Comparison of ENCODE assay signal across 13 cellular contexts in the genomic region with DNA sequence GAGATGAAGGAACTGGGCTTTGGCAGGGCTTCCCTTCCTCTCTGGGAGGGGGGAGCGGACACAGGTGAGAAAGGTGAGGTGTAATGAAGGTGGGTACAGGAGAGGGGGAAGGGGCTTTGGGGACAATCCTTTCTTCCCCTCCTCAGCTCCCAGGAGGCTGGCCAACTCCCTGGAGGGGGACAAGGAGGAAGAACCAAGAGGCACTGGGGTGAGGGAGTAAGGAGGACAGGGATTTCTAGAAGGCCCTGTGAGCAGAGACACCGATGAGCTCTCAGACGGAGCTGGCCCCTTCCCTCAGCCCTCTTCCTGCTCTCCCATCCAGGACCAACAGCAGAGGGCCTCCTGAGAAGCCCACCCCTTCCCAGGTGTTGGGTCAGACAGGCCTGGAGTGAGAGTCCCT. TPM values are rescaled to one million over a fixed set of nuclear protein-coding genes. Genes with fewer than 3 reads are reported as not detected.
DNase-seq lines count a peak whose midpoint lies in the region; ATAC-seq and TF ChIP-seq lines count a peak whose summit lies in the region.
"Had no signal": no experiment of that assay in that cellular context is flagged by ENCODE, and none has a peak within 500 bp of the region (broad histone marks: within the 10 kb centered on the region; RNA-seq: fewer than 3 reads in every experiment).

No MANE protein-coding gene starts in this region.

- H3K27me3 ChIP-seq in heart left ventricle (no peaks in the 10 kb centered on the region), sigmoid colon (no peaks in the 10 kb centered on the region)
- H3K27me3 ChIP-seq: dorsolateral prefrontal cortex had no signal

- H3K27ac ChIP-seq in heart left ventricle (peak overlapping the region in 10 of 12 donors; percentile 25 to 87 (median 69)), sigmoid colon (peak overlapping the region in 2 of 4 donors; percentile 64 to 82)

- intact Hi-C loops in heart left ventricle (cut with DNase I) (loop anchor here in 2 of 10 donors (5.0 to 10.0 kb wide), 2 partner anchors 40 to 53 kb away; a partner anchor contains a TSS), left ventricle myocardium superior (cut with micrococcal nuclease) (no loop called here), sigmoid colon (cut with DNase I) (no loop called here)

- H3K36me3 ChIP-seq in heart left ventricle (no peaks in the 10 kb centered on the region), sigmoid colon (no peaks in the 10 kb centered on the region)

- H3K4me1 ChIP-seq in heart left ventricle (peaks cover 0 to 68% (median 59%) of the 10 kb centered on the region in 12 donors), sigmoid colon (peaks cover 0 to 73% (median 62%) of the 10 kb centered on the region in 4 donors)

- H3K27ac Mint-ChIP-seq in glutamatergic neuron (ENCODE audit: unreplicated experiment) (peak overlapping the region; percentile 28), osteocyte (ENCODE audit: unreplicated experiment) (peak overlapping the region; percentile 82)
- H3K27ac Mint-ChIP-seq: naive thymus-derived CD4-positive, alpha-beta T cell had no signal

- H3K4me3 Mint-ChIP-seq in glutamatergic neuron (ENCODE audit: unreplicated experiment) (no peak overlapping the region), osteocyte (ENCODE audit: unreplicated experiment) (peak overlapping the region; percentile 35)
- H3K4me3 Mint-ChIP-seq: naive thymus-derived CD4-positive, alpha-beta T cell had no signal

- H3K4me1 Mint-ChIP-seq in glutamatergic neuron (ENCODE audit: low read depth, unreplicated experiment) (peaks cover 35% of the 10 kb centered on the region), osteocyte (ENCODE audit: unreplicated experiment) (peaks cover 62% of the 10 kb centered on the region)

- ATAC-seq in heart left ventricle: no peak
- no peak for ATAC-seq in left ventricle myocardium superior
- no peak for ATAC-seq in HG03460 (IDR thresholded peaks at IDR 0.05; ENCODE audit: unreplicated experiment)
- ATAC-seq in HG03565 (IDR thresholded peaks at IDR 0.05; ENCODE audit: unreplicated experiment): no peak
- ATAC-seq: naive thymus-derived CD4-positive, alpha-beta T cell had no signal

- H3K9me3 Mint-ChIP-seq in glutamatergic neuron (ENCODE audit: unreplicated experiment): peaks cover 5% of the 10 kb centered on the region
- H3K9me3 Mint-ChIP-seq in osteocyte (ENCODE audit: unreplicated experiment): no peaks in the 10 kb centered on the region
- H3K9me3 Mint-ChIP-seq: naive thymus-derived CD4-positive, alpha-beta T cell had no signal

- no peaks in the 10 kb centered on the region for H3K36me3 Mint-ChIP-seq in glutamatergic neuron (ENCODE audit: unreplicated experiment)
- H3K36me3 Mint-ChIP-seq in osteocyte (ENCODE audit: unreplicated experiment): no peaks in the 10 kb centered on the region
- H3K36me3 Mint-ChIP-seq: naive thymus-derived CD4-positive, alpha-beta T cell had no signal

- WGBS in heart left ventricle, 4 donors: 69 to 85% (median 82%) methylated on average over 3 of the region's 3 CpGs
- WGBS in sigmoid colon, 2 donors: 82 to 83% methylated on average over 3 of the region's 3 CpGs

- H3K4me3 ChIP-seq in heart left ventricle: no peak overlapping the region
- H3K4me3 ChIP-seq in sigmoid colon: no peak overlapping the region
- H3K4me3 ChIP-seq: dorsolateral prefrontal cortex had no signal

- H3K27me3 Mint-ChIP-seq in glutamatergic neuron (ENCODE audit: unreplicated experiment) (peaks cover 19% of the 10 kb centered on the region), osteocyte (ENCODE audit: unreplicated experiment) (no peaks in the 10 kb centered on the region)

- TF ChIP-seq EP300 in sigmoid colon (IDR thresholded peaks at IDR 0.05): no peak

- no peaks in the 10 kb centered on the region for H3K9me3 ChIP-seq in heart left ventricle
- no peaks in the 10 kb centered on the region for H3K9me3 ChIP-seq in sigmoid colon

- no peak for TF ChIP-seq POLR2A in heart left ventricle (IDR thresholded peaks at IDR 0.05)
- no peak for TF ChIP-seq POLR2A in sigmoid colon (IDR thresholded peaks at IDR 0.05)

- TF ChIP-seq CTCF in heart left ventricle (IDR thresholded peaks at IDR 0.05) (no peak), glutamatergic neuron (IDR thresholded peaks at IDR 0.05; ENCODE audit: partially characterized antibody, unreplicated experiment) (no peak), osteocyte (IDR thresholded peaks at IDR 0.05) (no peak), sigmoid colon (IDR thresholded peaks at IDR 0.05) (no peak)

- DNase-seq in heart left ventricle (no peak), left ventricle myocardium superior (no peak), glutamatergic neuron (no peak), osteocyte (ENCODE audit: extremely low spot score, unreplicated experiment) (no peak), sigmoid colon (no peak), NAMALWA (ENCODE audit: low spot score) (no peak)
- DNase-seq: ACHN; activated T-cell treated with anti-CD3 and anti-CD28 coated beads, Interleukin-2, amount 50 U/mL, for 1 hour; MM.1S; naive thymus-derived CD4-positive, alpha-beta T cell had no signal

RNA-seq across cellular contexts. Expression of a gene that starts 53.4 kb away (rescaled TPM):
- 10 to 100 TPM; 14.7 to 34.3 (median 18.1) TPM for total RNA-seq in heart left ventricle
- 1 to 10 TPM; 7.0 TPM for polyA plus RNA-seq in heart left ventricle
- 22.0 TPM for total RNA-seq in left ventricle myocardium superior
- 10.1 TPM for total RNA-seq in glutamatergic neuron (ENCODE audit: unreplicated experiment)
- total RNA-seq in osteocyte: 96.3 and 98.3 TPM in 2 replicates
- 10 to 100 TPM; 34.4 to 67.9 (median 52.3) TPM for total RNA-seq in sigmoid colon
- polyA plus RNA-seq in sigmoid colon: 10 to 100 TPM; 16.9 to 26.8 (median 17.4) TPM
